32 cellular contexts compared by ENCODE assay signal in the genomic region with DNA sequence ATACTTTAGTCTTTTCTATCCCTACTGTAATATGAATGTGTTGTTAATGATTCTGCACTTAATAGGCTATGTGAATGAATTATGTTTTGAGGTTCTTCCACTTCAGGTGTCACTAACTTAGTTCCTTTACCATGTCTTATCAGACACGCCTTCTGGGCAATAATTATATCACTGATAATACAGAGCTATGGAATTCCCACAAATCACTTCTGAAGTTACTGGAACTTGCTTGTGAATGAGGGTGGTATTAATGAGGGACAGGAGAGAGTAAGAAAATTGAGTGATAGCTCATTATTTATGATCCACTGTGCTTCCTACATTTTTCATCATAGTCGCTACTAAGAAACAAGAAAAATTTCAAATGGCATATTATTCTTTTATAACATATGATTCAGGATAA.
"Had no signal": no experiment of that assay in that cellular context is flagged by ENCODE, and none has a peak within 500 bp of the region (broad histone marks: within the 10 kb centered on the region; RNA-seq: fewer than 3 reads in every experiment).

No MANE protein-coding gene starts in this region.

- ATAC-seq: activated CD8-positive, alpha-beta memory T cell treated with anti-CD3 and anti-CD28 coated beads, Interleukin-2, amount 10 ng/mL, durations not matched to agents 7 days and 5 days; activated naive CD8-positive, alpha-beta T cell treated with anti-CD3 and anti-CD28 coated beads, Interleukin-2, amount 50 U/mL, for 24 hours; PC-3 had no signal

- H3K4me3 Mint-ChIP-seq: activated CD4-positive, alpha-beta memory T cell treated with anti-CD3 and anti-CD28 coated beads, Interleukin-2, amount 10 ng/mL, durations not matched to agents 7 days and 5 days; activated CD8-positive, alpha-beta memory T cell treated with anti-CD3 and anti-CD28 coated beads, Interleukin-2, amount 10 ng/mL, durations not matched to agents 7 days and 5 days; activated naive CD4-positive, alpha-beta T cell treated with anti-CD3 and anti-CD28 coated beads, Interleukin-2, amount 10 ng/mL, durations not matched to agents 7 days and 5 days; activated naive CD8-positive, alpha-beta T cell; activated naive CD8-positive, alpha-beta T cell treated with anti-CD3 and anti-CD28 coated beads, Interleukin-2, amount 50 U/mL, for 24 hours; brain had no signal

- H3K27me3 Mint-ChIP-seq: activated CD4-positive, alpha-beta memory T cell treated with anti-CD3 and anti-CD28 coated beads, Interleukin-2, amount 10 ng/mL, durations not matched to agents 7 days and 5 days; activated CD8-positive, alpha-beta memory T cell treated with anti-CD3 and anti-CD28 coated beads, Interleukin-2, amount 10 ng/mL, durations not matched to agents 7 days and 5 days; activated naive CD4-positive, alpha-beta T cell treated with anti-CD3 and anti-CD28 coated beads, Interleukin-2, amount 10 ng/mL, durations not matched to agents 7 days and 5 days; activated naive CD8-positive, alpha-beta T cell; activated naive CD8-positive, alpha-beta T cell treated with anti-CD3 and anti-CD28 coated beads, Interleukin-2, amount 50 U/mL, for 24 hours; brain had no signal

- H3K27ac Mint-ChIP-seq: activated CD4-positive, alpha-beta memory T cell treated with anti-CD3 and anti-CD28 coated beads, Interleukin-2, amount 10 ng/mL, durations not matched to agents 7 days and 5 days; activated CD8-positive, alpha-beta memory T cell treated with anti-CD3 and anti-CD28 coated beads, Interleukin-2, amount 10 ng/mL, durations not matched to agents 7 days and 5 days; activated naive CD4-positive, alpha-beta T cell treated with anti-CD3 and anti-CD28 coated beads, Interleukin-2, amount 10 ng/mL, durations not matched to agents 7 days and 5 days; activated naive CD8-positive, alpha-beta T cell; activated naive CD8-positive, alpha-beta T cell treated with anti-CD3 and anti-CD28 coated beads, Interleukin-2, amount 50 U/mL, for 24 hours had no signal

- H3K9me3 ChIP-seq: MG63 had no signal

- H3K27ac ChIP-seq: VCaP had no signal

- H3K9me3 Mint-ChIP-seq: activated CD4-positive, alpha-beta memory T cell treated with anti-CD3 and anti-CD28 coated beads, Interleukin-2, amount 10 ng/mL, durations not matched to agents 7 days and 5 days; activated naive CD4-positive, alpha-beta T cell treated with anti-CD3 and anti-CD28 coated beads, Interleukin-2, amount 10 ng/mL, durations not matched to agents 7 days and 5 days; activated naive CD8-positive, alpha-beta T cell treated with anti-CD3 and anti-CD28 coated beads, Interleukin-2, amount 50 U/mL, for 24 hours; brain had no signal

- H3K27me3 ChIP-seq: MG63 had no signal

- H3K36me3 Mint-ChIP-seq: activated CD8-positive, alpha-beta memory T cell treated with anti-CD3 and anti-CD28 coated beads, Interleukin-2, amount 10 ng/mL, durations not matched to agents 7 days and 5 days; activated naive CD4-positive, alpha-beta T cell treated with anti-CD3 and anti-CD28 coated beads, Interleukin-2, amount 10 ng/mL, durations not matched to agents 7 days and 5 days had no signal

- H3K4me3 ChIP-seq: MG63 had no signal

- DNase-seq: activated CD4-positive, alpha-beta memory T cell treated with anti-CD3 and anti-CD28 coated beads, Interleukin-2, amount 10 ng/mL, durations not matched to agents 7 days and 5 days; activated CD4-positive, alpha-beta T cell treated with anti-CD3 and anti-CD28 coated beads for 1 hour; activated CD4-positive, alpha-beta T cell treated with anti-CD3 and anti-CD28 coated beads for 48 hours; activated CD4-positive, CD25-positive, alpha-beta regulatory T cell; activated CD8-positive, alpha-beta memory T cell treated with anti-CD3 and anti-CD28 coated beads for 24 hours; activated CD8-positive, alpha-beta memory T cell treated with anti-CD3 and anti-CD28 coated beads, Interleukin-2, amount 10 ng/mL, durations not matched to agents 7 days and 5 days; activated CD8-positive, alpha-beta memory T cell treated with anti-CD3 and anti-CD28 coated beads, Interleukin-2, amount 50 U/mL, for 48 hours; activated effector memory CD4-positive, alpha-beta T cell treated with Interleukin-2 at 50 U/mL for 16 hours; activated naive CD4-positive, alpha-beta T cell treated with anti-CD3 and anti-CD28 coated beads, Interleukin-2, amount 10 ng/mL, durations not matched to agents 7 days and 5 days; activated naive CD8-positive, alpha-beta T cell treated with anti-CD3 and anti-CD28 coated beads, Interleukin-2, amount 50 U/mL, for 24 hours; activated T-cell treated with anti-CD3 and anti-CD28 coated beads, Interleukin-2, amount 50 U/mL, for 48 hours; anterior cingulate cortex; Kasumi-1; KG1; MG63; NCI-H1048; NCI-H1105 treated with DMSO at 0.1 percent for 48 hours; NCI-H1436 treated with DMSO at 0.1 percent for 48 hours; NCI-H1694 treated with DMSO at 0.1 percent for 48 hours; NCI-H2029; NCI-H345; NCI-H524 treated with DMSO at 0.1 percent for 48 hours; NCI-H748 treated with DMSO at 0.1 percent for 48 hours; NK-92 treated with Interleukin-12 subunit alpha and Interleukin-12 subunit beta, amount 100 ng/mL, for 24 hours; PC-3; Right ventricle myocardium superior; T-helper 1 cell; T-helper 2 cell; T-helper 9 cell had no signal

- H3K4me1 Mint-ChIP-seq: activated CD4-positive, alpha-beta memory T cell treated with anti-CD3 and anti-CD28 coated beads, Interleukin-2, amount 10 ng/mL, durations not matched to agents 7 days and 5 days; activated CD8-positive, alpha-beta memory T cell treated with anti-CD3 and anti-CD28 coated beads, Interleukin-2, amount 10 ng/mL, durations not matched to agents 7 days and 5 days; activated naive CD4-positive, alpha-beta T cell treated with anti-CD3 and anti-CD28 coated beads, Interleukin-2, amount 10 ng/mL, durations not matched to agents 7 days and 5 days; activated naive CD8-positive, alpha-beta T cell treated with anti-CD3 and anti-CD28 coated beads, Interleukin-2, amount 50 U/mL, for 24 hours had no signal
